ENCODE assay signal across 8 cellular contexts in the genomic region with DNA sequence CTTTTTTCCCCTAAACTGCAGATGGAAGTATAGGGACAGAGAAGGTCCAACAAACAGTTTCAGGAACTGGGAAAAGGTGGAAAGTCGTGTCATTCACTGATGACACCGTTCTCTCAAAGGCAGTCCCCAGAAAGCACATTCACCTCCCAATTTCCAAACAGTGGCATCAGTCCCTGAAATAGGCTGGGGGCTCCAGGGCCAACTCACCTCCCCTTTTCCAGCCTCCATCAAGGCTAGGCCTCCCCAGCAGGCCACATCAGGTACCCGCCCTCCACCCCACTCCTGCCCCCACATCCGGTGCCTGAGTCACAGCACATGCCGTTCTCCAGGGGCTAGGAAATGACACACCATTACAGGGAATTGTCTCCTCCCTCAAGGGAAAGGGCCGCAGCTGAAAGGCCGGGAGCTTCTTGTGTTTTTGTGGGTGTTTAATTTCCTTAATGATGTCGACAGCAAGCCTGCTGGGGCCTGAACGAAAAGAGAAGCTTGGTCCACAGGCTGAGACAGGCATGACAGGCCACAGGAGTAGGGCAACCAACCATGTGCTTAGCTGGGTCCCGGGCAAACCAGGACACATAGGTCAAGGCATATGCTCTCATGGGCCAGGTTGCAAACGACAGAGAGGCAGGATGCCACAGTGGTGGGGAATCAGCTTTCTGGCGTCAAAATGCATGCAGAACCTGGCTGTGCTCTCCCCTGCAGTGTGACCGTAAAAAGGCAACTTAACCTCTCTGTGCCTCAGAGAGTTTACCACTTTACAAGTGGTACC. TPM values are rescaled to one million over a fixed set of nuclear protein-coding genes. Genes with fewer than 3 reads are reported as not detected.
DNase-seq lines count a peak whose midpoint lies in the region; ATAC-seq lines count a peak whose summit lies in the region.

No MANE protein-coding gene starts in this region.

- ATAC-seq in left colon (peak; percentile 22), HG02973 (IDR thresholded peaks at IDR 0.05; ENCODE audit: unreplicated experiment) (no peak)

- intact Hi-C loops in left colon (cut with DNase I, micrococcal nuclease) = no loop called here

- DNase-seq in AML-193 (lab: John Stamatoyannopoulos, UW) (peak; percentile 16 to 20), Kasumi-1 (lab: John Stamatoyannopoulos, UW) (peak; percentile 92 to 93), left colon (peak; percentile 45 to 87), D341Med (ENCODE audit: low spot score) (no peak)
- DNase-seq in activated CD4-positive, CD25-positive, alpha-beta regulatory T cell treated with anti-CD3 and anti-CD28 coated beads, Interleukin-2, amount 50 U/mL, for 16 hours (ENCODE audit: low read depth, low spot score) = peak; percentile 4
- peak; percentile 25 for DNase-seq in central memory CD4-positive, alpha-beta T cell
- peak; percentile 67 for DNase-seq in stimulated activated CD4-positive, alpha-beta T cell treated with anti-CD3 and anti-CD28 coated beads, Interleukin-2, amount 100 ng/mL, for 24 hours

RNA-seq across cellular contexts. Expression of gene ZMYND8, which starts 39.2 kb away (rescaled TPM):
- total RNA-seq in left colon = 10 to 100 TPM; 42.8 to 48.4 TPM
